ENCODE assay signal across 27 cellular contexts in the genomic region with DNA sequence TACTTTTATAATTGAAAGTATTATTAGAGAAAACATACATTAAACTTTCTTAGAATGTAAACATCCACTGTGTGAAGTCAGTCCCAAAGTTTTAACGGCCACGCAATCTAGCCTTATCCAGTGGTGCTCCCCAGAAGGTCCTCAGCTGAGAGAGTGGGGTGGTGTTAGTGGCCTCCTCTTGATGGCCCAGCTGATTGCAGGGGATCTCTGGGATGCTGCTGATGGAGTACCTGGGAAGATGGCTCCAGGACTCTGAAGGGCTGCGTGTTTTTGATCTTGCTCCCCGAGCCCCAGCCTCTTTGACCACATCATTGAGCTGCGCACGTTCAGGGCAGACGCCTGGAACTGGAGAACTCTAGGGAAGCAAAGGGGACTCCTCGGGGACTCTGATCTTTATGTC.
"Had no signal": no experiment of that assay in that cellular context is flagged by ENCODE, and none has a peak within 500 bp of the region (broad histone marks: within the 10 kb centered on the region; RNA-seq: fewer than 3 reads in every experiment).

No MANE protein-coding gene starts in this region.

- H3K4me3 ChIP-seq: esophagus muscularis mucosa, gastroesophageal sphincter, hepatocyte, left lung, mucosa of descending colon, skin epidermis, spleen, testis, tibial artery, upper lobe of left lung had no signal

- H3K27ac Mint-ChIP-seq: mesothelial cell of epicardium; natural killer cell treated with Interleukin-12 subunit alpha and Interleukin-12 subunit beta and Interleukin-15 and Interleukin-18, amount 100 ng/mL, for 72 hours; progenitor cell of endocrine pancreas; stimulated activated memory B cell treated with anti-CD40 and anti-IgM and Interleukin-4, amounts not matched to agents 10 μg/mL and 1 μg/mL and 100 μg/mL, for 72 hours had no signal

- H3K9me3 ChIP-seq: esophagus muscularis mucosa, gastroesophageal sphincter, heart left ventricle, left lung, mucosa of descending colon, neutrophil, spleen, testis, tibial artery, upper lobe of left lung had no signal

- H3K27ac ChIP-seq: foreskin keratinocyte, hepatocyte, left lung, neutrophil, parathyroid adenoma, skin epidermis, spleen, testis, tibial artery, upper lobe of left lung had no signal

- H3K27me3 Mint-ChIP-seq: natural killer cell treated with Interleukin-12 subunit alpha and Interleukin-12 subunit beta and Interleukin-15 and Interleukin-18, amount 100 ng/mL, for 72 hours; progenitor cell of endocrine pancreas; stimulated activated memory B cell treated with anti-CD40 and anti-IgM and Interleukin-4, amounts not matched to agents 10 μg/mL and 1 μg/mL and 100 μg/mL, for 72 hours; stimulated activated naive CD8-positive, alpha-beta T cell treated with anti-CD3 and anti-CD28 coated beads, Interleukin-15, amount 100 ng/mL, for 72 hours had no signal

- H3K4me1 ChIP-seq: foreskin keratinocyte, parathyroid adenoma had no signal

- DNase-seq: cerebellar nuclear complex; dermis blood vessel endothelial cell; effector memory CD4-positive, alpha-beta T cell; foreskin keratinocyte; heart left ventricle; left cardiac atrium; left lung; mesenchymal stem cell; naive B cell; spleen; stimulated activated CD4-positive, alpha-beta T cell treated with anti-CD3 and anti-CD28 coated beads, Interleukin-4, amount 100 ng/mL, for 4 hours; stimulated activated naive CD8-positive, alpha-beta T cell treated with anti-CD3 and anti-CD28 coated beads, Interleukin-15, amount 100 ng/mL, for 72 hours; testis; tibial artery; upper lobe of left lung had no signal

- H3K27me3 ChIP-seq: esophagus muscularis mucosa, foreskin keratinocyte, gastroesophageal sphincter, heart left ventricle, hepatocyte, left lung, neutrophil, spleen, testis, tibial artery, upper lobe of left lung had no signal

- H3K9ac ChIP-seq: parathyroid adenoma had no signal

- H3K9me3 Mint-ChIP-seq: mesothelial cell of epicardium; natural killer cell treated with Interleukin-12 subunit alpha and Interleukin-12 subunit beta and Interleukin-15 and Interleukin-18, amount 100 ng/mL, for 72 hours; neural crest cell had no signal

- H3K4me3 Mint-ChIP-seq: mesothelial cell of epicardium; natural killer cell treated with Interleukin-12 subunit alpha and Interleukin-12 subunit beta and Interleukin-15 and Interleukin-18, amount 100 ng/mL, for 72 hours; neural crest cell; stimulated activated memory B cell treated with anti-CD40 and anti-IgM and Interleukin-4, amounts not matched to agents 10 μg/mL and 1 μg/mL and 100 μg/mL, for 72 hours; stimulated activated naive CD8-positive, alpha-beta T cell treated with anti-CD3 and anti-CD28 coated beads, Interleukin-15, amount 100 ng/mL, for 72 hours had no signal

- H3K36me3 Mint-ChIP-seq: mesothelial cell of epicardium; natural killer cell treated with Interleukin-12 subunit alpha and Interleukin-12 subunit beta and Interleukin-15 and Interleukin-18, amount 100 ng/mL, for 72 hours; stimulated activated memory B cell treated with anti-CD40 and anti-IgM and Interleukin-4, amounts not matched to agents 10 μg/mL and 1 μg/mL and 100 μg/mL, for 72 hours had no signal

- H3K4me1 Mint-ChIP-seq: neural crest cell had no signal

- H3K36me3 ChIP-seq: esophagus muscularis mucosa, gastroesophageal sphincter, heart left ventricle, left lung, neutrophil, upper lobe of left lung had no signal
